In genomic region chr3:34599595-34599994, GRCh38 we compare ENCODE assay signal across 8 cellular contexts.
"Had no signal": no experiment of that assay in that cellular context is flagged by ENCODE, and none has a peak within 500 bp of the region (broad histone marks: within the 10 kb centered on the region; RNA-seq: fewer than 3 reads in every experiment).

No MANE protein-coding gene starts in this region.

- FAIRE-seq: G401.6, GM12891, GM12892, GM18507, GM19239 had no signal

- H3K4me3 ChIP-seq: GM12878 had no signal

- ATAC-seq: GM12878 had no signal

- DNase-seq: GDM1, GF-D8 had no signal
